Comparison of ENCODE assay signal across 8 cellular contexts in the genomic region with DNA sequence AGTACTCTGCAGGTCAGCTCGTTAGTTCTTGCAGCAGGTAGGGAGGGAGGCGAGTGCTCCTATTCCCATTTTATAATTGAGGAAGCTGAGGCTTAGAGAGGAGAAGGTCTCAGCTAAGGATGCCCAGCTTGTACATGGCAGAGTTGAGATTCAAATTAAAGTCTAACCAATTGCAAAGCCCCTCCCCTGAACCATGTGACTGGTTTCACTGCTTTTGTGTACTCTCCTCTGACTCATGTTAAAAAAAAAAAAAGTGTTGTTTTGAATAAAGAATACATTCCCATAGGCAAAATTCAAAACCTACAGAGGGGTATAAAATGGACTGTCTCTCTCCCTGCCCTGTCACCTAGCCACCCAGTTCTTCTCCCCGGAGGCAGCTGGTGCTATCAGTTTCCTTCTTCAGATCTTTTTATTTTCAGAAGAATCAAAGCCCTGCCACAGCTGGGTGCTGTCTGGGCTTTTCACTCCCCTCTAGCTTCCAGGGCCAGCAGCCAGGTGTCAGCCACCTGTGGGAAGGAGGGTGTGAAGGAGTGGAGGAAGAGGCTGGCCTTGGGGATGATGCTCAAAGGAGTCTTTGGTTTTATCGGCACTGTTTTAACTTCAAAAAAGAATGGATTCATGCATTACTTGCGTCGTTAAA. TPM values are rescaled to one million over a fixed set of nuclear protein-coding genes. Genes with fewer than 3 reads are reported as not detected.
DNase-seq lines count a peak whose midpoint lies in the region; ATAC-seq and TF ChIP-seq lines count a peak whose summit lies in the region.

No MANE protein-coding gene starts in this region.

- peaks cover 54% of the 10 kb centered on the region for H3K36me3 Mint-ChIP-seq in activated T-helper 2 cell treated with anti-CD3 and anti-CD28 coated beads, Interferon-gamma antibody, Interleukin-2, Interleukin-4, amounts not matched to agents 10 μg/mL and 5 μg/mL and 100 μg/mL, durations not matched to agents 14 hours and 24 hours and 36 hours (ENCODE audit: low read depth)

- H3K9me3 Mint-ChIP-seq in activated T-helper 2 cell treated with anti-CD3 and anti-CD28 coated beads, Interferon-gamma antibody, Interleukin-2, Interleukin-4, amounts not matched to agents 10 μg/mL and 5 μg/mL and 100 μg/mL, durations not matched to agents 14 hours and 24 hours and 36 hours = no peaks in the 10 kb centered on the region

- peaks cover 31% of the 10 kb centered on the region for H3K4me1 Mint-ChIP-seq in activated T-helper 2 cell treated with anti-CD3 and anti-CD28 coated beads, Interferon-gamma antibody, Interleukin-2, Interleukin-4, amounts not matched to agents 10 μg/mL and 5 μg/mL and 100 μg/mL, durations not matched to agents 14 hours and 24 hours and 36 hours (ENCODE audit: low read depth)

- H3K9me3 ChIP-seq in KOPT-K1 (ENCODE audit: insufficient read depth, low read length, poor library complexity, severe bottlenecking) = no peaks in the 10 kb centered on the region

- H3K27ac Mint-ChIP-seq in activated T-helper 2 cell treated with anti-CD3 and anti-CD28 coated beads, Interferon-gamma antibody, Interleukin-2, Interleukin-4, amounts not matched to agents 10 μg/mL and 5 μg/mL and 100 μg/mL, durations not matched to agents 14 hours and 24 hours and 36 hours = peak overlapping the region; percentile 89

- peak overlapping the region; percentile 14 for H3K27ac ChIP-seq in KOPT-K1 (ENCODE audit: low read depth, low read length, poor library complexity, severe bottlenecking)

- intact Hi-C loops in activated T-helper 2 cell treated with anti-CD3 and anti-CD28 coated beads, Interferon-gamma antibody, Interleukin-2, Interleukin-4, amounts not matched to agents 10 μg/mL and 5 μg/mL and 100 μg/mL, durations not matched to agents 14 hours and 24 hours and 36 hours (cut with micrococcal nuclease) = no loop called here
- intact Hi-C loops in left colon (cut with DNase I, micrococcal nuclease) = no loop called here

- peak; percentile 54 for DNase-seq in AG10803 (ENCODE audit: low read depth)
- no peak for DNase-seq in activated T-helper 2 cell treated with anti-CD3 and anti-CD28 coated beads, Interferon-gamma antibody, Interleukin-2, Interleukin-4, amounts not matched to agents 10 μg/mL and 5 μg/mL and 100 μg/mL, durations not matched to agents 14 hours and 24 hours and 36 hours (ENCODE audit: low spot score)
- DNase-seq in left colon = no peak
- DNase-seq in NCI-H1694 treated with DMSO at 0.1 percent for 48 hours (lab: John Stamatoyannopoulos, UW) = no peak
- no peak for DNase-seq in NCI-H510A treated with DMSO at 0.1 percent for 48 hours (lab: John Stamatoyannopoulos, UW)
- no peak for DNase-seq in NOMO-1 treated with DMSO at 0.1 percent for 48 hours (lab: John Stamatoyannopoulos, UW; ENCODE audit: unreplicated experiment)
- DNase-seq in NOMO-1 treated with dmso at 0.1 percent for 144 hours (lab: John Stamatoyannopoulos, UW; ENCODE audit: unreplicated experiment) = no peak

- no peak for TF ChIP-seq CTCF in AG10803 (conservative IDR thresholded peaks at IDR 0.05; ENCODE audit: low read length)

- peaks cover 56% of the 10 kb centered on the region for H3K36me3 ChIP-seq in KOPT-K1 (ENCODE audit: insufficient read depth, low read length)

- no peak overlapping the region for H3K4me3 ChIP-seq in AG10803 (ENCODE audit: low read length)

- H3K4me3 Mint-ChIP-seq in activated T-helper 2 cell treated with anti-CD3 and anti-CD28 coated beads, Interferon-gamma antibody, Interleukin-2, Interleukin-4, amounts not matched to agents 10 μg/mL and 5 μg/mL and 100 μg/mL, durations not matched to agents 14 hours and 24 hours and 36 hours (ENCODE audit: low read depth) = peak overlapping the region; percentile 55

- ATAC-seq in left colon = peak; percentile 65

- no peaks in the 10 kb centered on the region for H3K27me3 Mint-ChIP-seq in activated T-helper 2 cell treated with anti-CD3 and anti-CD28 coated beads, Interferon-gamma antibody, Interleukin-2, Interleukin-4, amounts not matched to agents 10 μg/mL and 5 μg/mL and 100 μg/mL, durations not matched to agents 14 hours and 24 hours and 36 hours (ENCODE audit: low read depth)

RNA-seq across cellular contexts. Expression of gene PSMD9, which starts 5.4 kb away (rescaled TPM):
- 65.2 and 71.0 TPM in 2 replicates for total RNA-seq in activated T-helper 2 cell treated with anti-CD3 and anti-CD28 coated beads, Interferon-gamma antibody, Interleukin-2, Interleukin-4, amounts not matched to agents 10 μg/mL and 5 μg/mL and 100 μg/mL, durations not matched to agents 14 hours and 24 hours and 36 hours
- 10 to 100 TPM; 48.0 to 49.5 TPM for total RNA-seq in left colon

RNA-seq across cellular contexts. Expression of gene CFAP251, which starts 24.4 kb away (rescaled TPM):
- 0.80 and 0.82 TPM in 2 replicates for total RNA-seq in activated T-helper 2 cell treated with anti-CD3 and anti-CD28 coated beads, Interferon-gamma antibody, Interleukin-2, Interleukin-4, amounts not matched to agents 10 μg/mL and 5 μg/mL and 100 μg/mL, durations not matched to agents 14 hours and 24 hours and 36 hours
- under 1 TPM; 0.34 to 0.75 TPM for total RNA-seq in left colon

RNA-seq across cellular contexts. Expression of gene HPD, which starts 35.4 kb away (rescaled TPM):
- total RNA-seq in activated T-helper 2 cell treated with anti-CD3 and anti-CD28 coated beads, Interferon-gamma antibody, Interleukin-2, Interleukin-4, amounts not matched to agents 10 μg/mL and 5 μg/mL and 100 μg/mL, durations not matched to agents 14 hours and 24 hours and 36 hours = not detected in 2 replicates
- under 1 TPM in 1 of 2 donors, not detected in 1; 0.42 TPM for total RNA-seq in left colon
